ENCODE assay signal across 2 cellular contexts in the genomic region with DNA sequence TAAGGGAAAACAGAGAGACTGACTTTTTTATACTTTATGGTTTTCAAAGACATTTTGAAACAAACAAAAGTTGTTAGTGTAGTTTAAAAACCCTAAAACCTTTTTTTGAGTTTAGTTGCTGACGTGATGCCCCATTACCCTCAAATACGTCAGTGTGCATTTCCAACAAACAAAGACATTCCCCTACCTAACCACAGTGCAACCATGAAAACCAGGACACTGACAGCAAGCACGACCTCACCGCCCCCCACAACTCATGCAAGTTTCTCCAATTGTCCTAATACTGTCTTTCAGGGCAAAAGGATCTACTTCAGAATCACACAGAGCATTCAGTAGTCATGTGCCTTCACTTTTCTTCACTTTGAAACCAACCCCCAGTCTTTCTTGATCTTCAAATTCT.
TF ChIP-seq lines count a peak whose summit lies in the region.

No MANE protein-coding gene starts in this region.

TF ChIP-seq in IMR-90, 13 proteins besides CTCF, POLR2A, EP300 and RAD21 (continued from another document):
- TF ChIP-seq CEBPB (IDR thresholded peaks at IDR 0.05; ENCODE audit: low read depth, low read length) (no peak), NFE2L2 (IDR thresholded peaks at IDR 0.05; ENCODE audit: low read depth, low read length) (no peak), MAZ (IDR thresholded peaks at IDR 0.05; ENCODE audit: borderline replicate concordance, low read depth, low read length) (no peak), SMC3 (IDR thresholded peaks at IDR 0.05; ENCODE audit: low read depth, low read length) (no peak), MXI1 (IDR thresholded peaks at IDR 0.05; ENCODE audit: borderline replicate concordance, low read depth, low read length) (no peak), FOS (IDR thresholded peaks at IDR 0.05; ENCODE audit: low read depth, low read length) (no peak), BHLHE40 (IDR thresholded peaks at IDR 0.05; ENCODE audit: low read depth, low read length) (no peak), CHD1 (IDR thresholded peaks at IDR 0.05; ENCODE audit: low read depth, low read length) (no peak), RCOR1 (IDR thresholded peaks at IDR 0.05; ENCODE audit: insufficient replicate concordance, low read length) (no peak)
- TF ChIP-seq, protein P1, sequence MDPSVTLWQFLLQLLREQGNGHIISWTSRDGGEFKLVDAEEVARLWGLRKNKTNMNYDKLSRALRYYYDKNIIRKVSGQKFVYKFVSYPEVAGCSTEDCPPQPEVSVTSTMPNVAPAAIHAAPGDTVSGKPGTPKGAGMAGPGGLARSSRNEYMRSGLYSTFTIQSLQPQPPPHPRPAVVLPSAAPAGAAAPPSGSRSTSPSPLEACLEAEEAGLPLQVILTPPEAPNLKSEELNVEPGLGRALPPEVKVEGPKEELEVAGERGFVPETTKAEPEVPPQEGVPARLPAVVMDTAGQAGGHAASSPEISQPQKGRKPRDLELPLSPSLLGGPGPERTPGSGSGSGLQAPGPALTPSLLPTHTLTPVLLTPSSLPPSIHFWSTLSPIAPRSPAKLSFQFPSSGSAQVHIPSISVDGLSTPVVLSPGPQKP (IDR thresholded peaks at IDR 0.05; ENCODE audit: borderline replicate concordance, low read depth, low read length): no peak

TF ChIP-seq in GM12878, 131 proteins besides CTCF, POLR2A, EP300 and RAD21 (continued from another document):
- TF ChIP-seq, protein P2, sequence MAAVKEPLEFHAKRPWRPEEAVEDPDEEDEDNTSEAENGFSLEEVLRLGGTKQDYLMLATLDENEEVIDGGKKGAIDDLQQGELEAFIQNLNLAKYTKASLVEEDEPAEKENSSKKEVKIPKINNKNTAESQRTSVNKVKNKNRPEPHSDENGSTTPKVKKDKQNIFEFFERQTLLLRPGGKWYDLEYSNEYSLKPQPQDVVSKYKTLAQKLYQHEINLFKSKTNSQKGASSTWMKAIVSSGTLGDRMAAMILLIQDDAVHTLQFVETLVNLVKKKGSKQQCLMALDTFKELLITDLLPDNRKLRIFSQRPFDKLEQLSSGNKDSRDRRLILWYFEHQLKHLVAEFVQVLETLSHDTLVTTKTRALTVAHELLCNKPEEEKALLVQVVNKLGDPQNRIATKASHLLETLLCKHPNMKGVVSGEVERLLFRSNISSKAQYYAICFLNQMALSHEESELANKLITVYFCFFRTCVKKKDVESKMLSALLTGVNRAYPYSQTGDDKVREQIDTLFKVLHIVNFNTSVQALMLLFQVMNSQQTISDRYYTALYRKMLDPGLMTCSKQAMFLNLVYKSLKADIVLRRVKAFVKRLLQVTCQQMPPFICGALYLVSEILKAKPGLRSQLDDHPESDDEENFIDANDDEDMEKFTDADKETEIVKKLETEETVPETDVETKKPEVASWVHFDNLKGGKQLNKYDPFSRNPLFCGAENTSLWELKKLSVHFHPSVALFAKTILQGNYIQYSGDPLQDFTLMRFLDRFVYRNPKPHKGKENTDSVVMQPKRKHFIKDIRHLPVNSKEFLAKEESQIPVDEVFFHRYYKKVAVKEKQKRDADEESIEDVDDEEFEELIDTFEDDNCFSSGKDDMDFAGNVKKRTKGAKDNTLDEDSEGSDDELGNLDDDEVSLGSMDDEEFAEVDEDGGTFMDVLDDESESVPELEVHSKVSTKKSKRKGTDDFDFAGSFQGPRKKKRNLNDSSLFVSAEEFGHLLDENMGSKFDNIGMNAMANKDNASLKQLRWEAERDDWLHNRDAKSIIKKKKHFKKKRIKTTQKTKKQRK (IDR thresholded peaks at IDR 0.05; ENCODE audit: low read depth, low read length): no peak
- TF ChIP-seq SMARCA5 (IDR thresholded peaks at IDR 0.05): no peak
- TF ChIP-seq CBFB (IDR thresholded peaks at IDR 0.05; ENCODE audit: low read depth): peak; percentile 59; the same call in 1 of the 2 replicates
- TF ChIP-seq NFIC (IDR thresholded peaks at IDR 0.05; ENCODE audit: low read depth, low read length): peak; percentile 62; the same call in 1 of the 2 replicates
- TF ChIP-seq ZZZ3 (IDR thresholded peaks at IDR 0.05; ENCODE audit: control insufficient read depth, insufficient read length, low read depth): no peak
- TF ChIP-seq, protein P3, sequence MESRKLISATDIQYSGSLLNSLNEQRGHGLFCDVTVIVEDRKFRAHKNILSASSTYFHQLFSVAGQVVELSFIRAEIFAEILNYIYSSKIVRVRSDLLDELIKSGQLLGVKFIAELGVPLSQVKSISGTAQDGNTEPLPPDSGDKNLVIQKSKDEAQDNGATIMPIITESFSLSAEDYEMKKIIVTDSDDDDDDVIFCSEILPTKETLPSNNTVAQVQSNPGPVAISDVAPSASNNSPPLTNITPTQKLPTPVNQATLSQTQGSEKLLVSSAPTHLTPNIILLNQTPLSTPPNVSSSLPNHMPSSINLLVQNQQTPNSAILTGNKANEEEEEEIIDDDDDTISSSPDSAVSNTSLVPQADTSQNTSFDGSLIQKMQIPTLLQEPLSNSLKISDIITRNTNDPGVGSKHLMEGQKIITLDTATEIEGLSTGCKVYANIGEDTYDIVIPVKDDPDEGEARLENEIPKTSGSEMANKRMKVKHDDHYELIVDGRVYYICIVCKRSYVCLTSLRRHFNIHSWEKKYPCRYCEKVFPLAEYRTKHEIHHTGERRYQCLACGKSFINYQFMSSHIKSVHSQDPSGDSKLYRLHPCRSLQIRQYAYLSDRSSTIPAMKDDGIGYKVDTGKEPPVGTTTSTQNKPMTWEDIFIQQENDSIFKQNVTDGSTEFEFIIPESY (IDR thresholded peaks at IDR 0.05): no peak
- TF ChIP-seq, protein P4, sequence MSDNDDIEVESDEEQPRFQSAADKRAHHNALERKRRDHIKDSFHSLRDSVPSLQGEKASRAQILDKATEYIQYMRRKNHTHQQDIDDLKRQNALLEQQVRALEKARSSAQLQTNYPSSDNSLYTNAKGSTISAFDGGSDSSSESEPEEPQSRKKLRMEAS (IDR thresholded peaks at IDR 0.05; ENCODE audit: low read depth, low read length): no peak
- no peak for TF ChIP-seq JUNB (IDR thresholded peaks at IDR 0.05)
- TF ChIP-seq ZNF207 (IDR thresholded peaks at IDR 0.05; ENCODE audit: borderline replicate concordance): no peak
- peak in 1 of 2 experiments; percentile 15; a peak in 2 of 4 replicates for TF ChIP-seq IKZF2 (IDR thresholded peaks at IDR 0.05)
- 0 out of 2 replicates have a peak, but pooled peaks have one; percentile 12 for TF ChIP-seq MEF2A (IDR thresholded peaks at IDR 0.05; ENCODE audit: insufficient read depth, low read depth, low read length)
- no peak for TF ChIP-seq MXI1 (IDR thresholded peaks at IDR 0.05; ENCODE audit: low read depth, low read length)
- TF ChIP-seq KLF5 (IDR thresholded peaks at IDR 0.05; ENCODE audit: partially characterized antibody): no peak
- no peak for TF ChIP-seq PML (IDR thresholded peaks at IDR 0.05; ENCODE audit: low read length)
- no peak for TF ChIP-seq MTA2 (IDR thresholded peaks at IDR 0.05; ENCODE audit: low read depth)
- no peak for TF ChIP-seq SMC3 (IDR thresholded peaks at IDR 0.05; ENCODE audit: borderline replicate concordance, low read length)
- TF ChIP-seq, protein P5, sequence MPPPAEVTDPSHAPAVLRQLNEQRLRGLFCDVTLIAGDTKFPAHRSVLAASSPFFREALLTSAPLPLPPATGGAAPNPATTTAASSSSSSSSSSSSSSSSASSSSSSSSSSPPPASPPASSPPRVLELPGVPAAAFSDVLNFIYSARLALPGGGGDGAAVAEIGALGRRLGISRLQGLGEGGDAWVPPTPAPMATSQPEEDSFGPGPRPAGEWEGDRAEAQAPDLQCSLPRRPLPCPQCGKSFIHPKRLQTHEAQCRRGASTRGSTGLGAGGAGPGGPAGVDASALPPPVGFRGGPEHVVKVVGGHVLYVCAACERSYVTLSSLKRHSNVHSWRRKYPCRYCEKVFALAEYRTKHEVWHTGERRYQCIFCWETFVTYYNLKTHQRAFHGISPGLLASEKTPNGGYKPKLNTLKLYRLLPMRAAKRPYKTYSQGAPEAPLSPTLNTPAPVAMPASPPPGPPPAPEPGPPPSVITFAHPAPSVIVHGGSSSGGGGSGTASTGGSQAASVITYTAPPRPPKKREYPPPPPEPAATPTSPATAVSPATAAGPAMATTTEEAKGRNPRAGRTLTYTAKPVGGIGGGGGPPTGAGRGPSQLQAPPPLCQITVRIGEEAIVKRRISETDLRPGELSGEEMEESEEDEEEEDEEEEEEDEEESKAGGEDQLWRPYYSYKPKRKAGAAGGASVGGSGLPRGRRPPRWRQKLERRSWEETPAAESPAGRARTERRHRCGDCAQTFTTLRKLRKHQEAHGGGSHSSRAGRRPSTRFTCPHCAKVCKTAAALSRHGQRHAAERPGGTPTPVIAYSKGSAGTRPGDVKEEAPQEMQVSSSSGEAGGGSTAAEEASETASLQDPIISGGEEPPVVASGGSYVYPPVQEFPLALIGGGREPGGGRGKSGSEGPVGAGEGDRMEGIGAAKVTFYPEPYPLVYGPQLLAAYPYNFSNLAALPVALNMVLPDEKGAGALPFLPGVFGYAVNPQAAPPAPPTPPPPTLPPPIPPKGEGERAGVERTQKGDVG (CRISPR knock-in tag; IDR thresholded peaks at IDR 0.05): no peak
- no peak for TF ChIP-seq FOS (IDR thresholded peaks at IDR 0.05; ENCODE audit: borderline replicate concordance, extremely low read depth, insufficient read length)
- no peak for TF ChIP-seq BMI1 (IDR thresholded peaks at IDR 0.05; ENCODE audit: borderline replicate concordance)
- no peak for TF ChIP-seq SMAD1 (IDR thresholded peaks at IDR 0.05; ENCODE audit: low read depth, partially characterized antibody)
- no peak for TF ChIP-seq BHLHE40 (IDR thresholded peaks at IDR 0.05; ENCODE audit: borderline replicate concordance in 1 of 2, low read depth in 2 of 2, low read length in 1 of 2)
- TF ChIP-seq CREB1 (IDR thresholded peaks at IDR 0.05; ENCODE audit: low read depth): peak; percentile 73; the same call in 1 of the 2 replicates
- TF ChIP-seq RUNX3 (IDR thresholded peaks at IDR 0.05; ENCODE audit: low read length): peak; percentile 84
- no peak for TF ChIP-seq TBL1XR1 (IDR thresholded peaks at IDR 0.05; ENCODE audit: low read depth, low read length)
- TF ChIP-seq PAX8 (IDR thresholded peaks at IDR 0.05): no peak
- TF ChIP-seq NR2C1 (IDR thresholded peaks at IDR 0.05): no peak
- TF ChIP-seq RB1 (IDR thresholded peaks at IDR 0.05; ENCODE audit: borderline replicate concordance): no peak
- TF ChIP-seq CREM (IDR thresholded peaks at IDR 0.05; ENCODE audit: low read depth): peak; percentile 58; the same call in 1 of the 2 replicates
- TF ChIP-seq, protein P6, sequence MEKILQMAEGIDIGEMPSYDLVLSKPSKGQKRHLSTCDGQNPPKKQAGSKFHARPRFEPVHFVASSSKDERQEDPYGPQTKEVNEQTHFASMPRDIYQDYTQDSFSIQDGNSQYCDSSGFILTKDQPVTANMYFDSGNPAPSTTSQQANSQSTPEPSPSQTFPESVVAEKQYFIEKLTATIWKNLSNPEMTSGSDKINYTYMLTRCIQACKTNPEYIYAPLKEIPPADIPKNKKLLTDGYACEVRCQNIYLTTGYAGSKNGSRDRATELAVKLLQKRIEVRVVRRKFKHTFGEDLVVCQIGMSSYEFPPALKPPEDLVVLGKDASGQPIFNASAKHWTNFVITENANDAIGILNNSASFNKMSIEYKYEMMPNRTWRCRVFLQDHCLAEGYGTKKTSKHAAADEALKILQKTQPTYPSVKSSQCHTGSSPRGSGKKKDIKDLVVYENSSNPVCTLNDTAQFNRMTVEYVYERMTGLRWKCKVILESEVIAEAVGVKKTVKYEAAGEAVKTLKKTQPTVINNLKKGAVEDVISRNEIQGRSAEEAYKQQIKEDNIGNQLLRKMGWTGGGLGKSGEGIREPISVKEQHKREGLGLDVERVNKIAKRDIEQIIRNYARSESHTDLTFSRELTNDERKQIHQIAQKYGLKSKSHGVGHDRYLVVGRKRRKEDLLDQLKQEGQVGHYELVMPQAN (conservative IDR thresholded peaks at IDR 0.05): no peak
- TF ChIP-seq ZNF217 (IDR thresholded peaks at IDR 0.05): no peak
TF ChIP-seq in GM12878: peak in this region for 7.
